Comparison of ENCODE assay signal across 18 cellular contexts in genomic region chr12:193282-193681, GRCh38. TPM values are rescaled to one million over a fixed set of nuclear protein-coding genes. Genes with fewer than 3 reads are reported as not detected.
"Had no signal": no experiment of that assay in that cellular context is flagged by ENCODE, and none has a peak within 500 bp of the region (broad histone marks: within the 10 kb centered on the region; RNA-seq: fewer than 3 reads in every experiment).

No MANE protein-coding gene starts in this region.

- H3K27ac ChIP-seq: brain microvascular endothelial cell, gastroesophageal sphincter, neutrophil, parathyroid adenoma, thyroid gland had no signal

- FAIRE-seq: islet of Langerhans had no signal

- DNase-seq: activated CD4-positive, alpha-beta T cell treated with anti-CD3 and anti-CD28 coated beads, Interleukin-2, amount 50 U/mL, for 1 hour; activated CD8-positive, alpha-beta memory T cell treated with anti-CD3 and anti-CD28 coated beads for 24 hours; activated naive CD8-positive, alpha-beta T cell treated with anti-CD3 and anti-CD28 coated beads for 36 hours; brain microvascular endothelial cell; cerebellar nuclear complex; dermis blood vessel endothelial cell; endodermal cell; mammary epithelial cell; retina had no signal

- H3K9ac ChIP-seq: parathyroid adenoma had no signal

- H3K27me3 ChIP-seq: brain microvascular endothelial cell, thyroid gland had no signal

- H3K36me3 Mint-ChIP-seq: activated naive CD8-positive, alpha-beta T cell treated with anti-CD3 and anti-CD28 coated beads for 36 hours; stimulated activated effector memory CD8-positive, alpha-beta T cell treated with anti-CD3 and anti-CD28 coated beads, Interleukin-12 subunit alpha, Interleukin-12 subunit beta, amount 100 ng/mL, for 72 hours had no signal

- H3K4me3 Mint-ChIP-seq: activated naive CD8-positive, alpha-beta T cell treated with anti-CD3 and anti-CD28 coated beads for 36 hours; activated T-helper 1 cell treated with anti-CD3 and anti-CD28 coated beads, Interleukin-12 subunit alpha, Interleukin-12 subunit beta, Interleukin-2, Interleukin-4 antibody, amounts not matched to agents 30 ng/mL and 10 ng/mL and 1 ng/mL, durations not matched to agents 14 hours and 24 hours and 36 hours; endodermal cell; stimulated activated effector memory CD8-positive, alpha-beta T cell treated with anti-CD3 and anti-CD28 coated beads, Interleukin-12 subunit alpha, Interleukin-12 subunit beta, amount 100 ng/mL, for 72 hours had no signal

- H3K79me2 ChIP-seq: parathyroid adenoma had no signal

- H3K36me3 ChIP-seq: brain microvascular endothelial cell, gastroesophageal sphincter, neutrophil, thyroid gland had no signal

- H2AFZ ChIP-seq: parathyroid adenoma had no signal

- H3K9me3 ChIP-seq: gastroesophageal sphincter, neutrophil, thyroid gland had no signal

- H3K9me3 Mint-ChIP-seq: activated naive CD8-positive, alpha-beta T cell treated with anti-CD3 and anti-CD28 coated beads for 36 hours; endodermal cell had no signal

- H3K4me3 ChIP-seq: gastroesophageal sphincter, thyroid gland had no signal

- ATAC-seq: gastroesophageal sphincter; left lobe of liver; stimulated activated effector memory CD8-positive, alpha-beta T cell treated with anti-CD3 and anti-CD28 coated beads, Interleukin-12 subunit alpha, Interleukin-12 subunit beta, amount 100 ng/mL, for 72 hours had no signal

- H3K27ac Mint-ChIP-seq: activated naive CD8-positive, alpha-beta T cell treated with anti-CD3 and anti-CD28 coated beads for 36 hours; activated T-helper 1 cell treated with anti-CD3 and anti-CD28 coated beads, Interleukin-12 subunit alpha, Interleukin-12 subunit beta, Interleukin-2, Interleukin-4 antibody, amounts not matched to agents 30 ng/mL and 10 ng/mL and 1 ng/mL, durations not matched to agents 14 hours and 24 hours and 36 hours; endodermal cell; stimulated activated effector memory CD8-positive, alpha-beta T cell treated with anti-CD3 and anti-CD28 coated beads, Interleukin-12 subunit alpha, Interleukin-12 subunit beta, amount 100 ng/mL, for 72 hours had no signal

RNA-seq across cellular contexts. Expression of gene SLC6A12, which starts 20.7 kb away (rescaled TPM):
- total RNA-seq: activated naive CD8-positive, alpha-beta T cell treated with anti-CD3 and anti-CD28 coated beads for 36 hours; activated T-helper 1 cell treated with anti-CD3 and anti-CD28 coated beads, Interleukin-12 subunit alpha, Interleukin-12 subunit beta, Interleukin-2, Interleukin-4 antibody, amounts not matched to agents 30 ng/mL and 10 ng/mL and 1 ng/mL, durations not matched to agents 14 hours and 24 hours and 36 hours; epithelial cell of proximal tubule had no signal
- polyA plus RNA-seq: mammary epithelial cell had no signal
